ENCODE assay signal across 8 cellular contexts in genomic region chr6:15247214-15247749, GRCh38. TPM values are rescaled to one million over a fixed set of nuclear protein-coding genes. Genes with fewer than 3 reads are reported as not detected.
DNase-seq lines count a peak whose midpoint lies in the region; ATAC-seq and TF ChIP-seq lines count a peak whose summit lies in the region.

No MANE protein-coding gene starts in this region.

- TF ChIP-seq CTCF in GM12864 (IDR thresholded peaks at IDR 0.05; ENCODE audit: low read depth, low read length, missing control alignments) = no peak
- TF ChIP-seq CTCF in fibroblast of lung (conservative IDR thresholded peaks at IDR 0.05 in 1 of 2, IDR thresholded peaks at IDR 0.05 in 1 of 2; ENCODE audit: low read depth in 1 of 2, low read length in 2 of 2) = no peak
- TF ChIP-seq CTCF in retinal pigment epithelial cell (conservative IDR thresholded peaks at IDR 0.05; ENCODE audit: low read depth, low read length) = no peak
- TF ChIP-seq CTCF in GM20000 (IDR thresholded peaks at IDR 0.05; ENCODE audit: extremely low read depth, missing control alignments) = no peak

- peaks cover 28% of the 10 kb centered on the region for H3K79me2 ChIP-seq in fibroblast of lung (ENCODE audit: control insufficient read depth, insufficient read depth, low read length)

- no peak for ATAC-seq in GM21737 (IDR thresholded peaks at IDR 0.05; ENCODE audit: unreplicated experiment)
- no peak for ATAC-seq in GM19455 (IDR thresholded peaks at IDR 0.05; ENCODE audit: unreplicated experiment)

- H3K4me3 ChIP-seq in GM12864 (ENCODE audit: low read depth, low read length) (peak overlapping the region; percentile 78), SJCRH30 (peak overlapping the region; percentile 77), fibroblast of lung (replicated peaks in 1 of 4; ENCODE audit: control extremely low read depth in 1 of 4, insufficient read depth in 1 of 4, low read depth in 3 of 4, low read length in 4 of 4) (peak overlapping the region; percentile 61 to 99 (median 84)), retinal pigment epithelial cell (ENCODE audit: low read length) (peak overlapping the region; percentile 74)

- H3K36me3 ChIP-seq in SJCRH30 (0 out of 2 replicates have a peak, but pooled peaks cover 3% of the 10 kb centered on the region), fibroblast of lung (ENCODE audit: control insufficient read depth, insufficient read depth, low read length) (no peaks in the 10 kb centered on the region)

- H3K4me2 ChIP-seq in fibroblast of lung (ENCODE audit: extremely low read depth, insufficient read depth, low read length) = peak overlapping the region; percentile 64

- H3K27ac ChIP-seq in SJCRH30 = peak overlapping the region; percentile 84
- peak overlapping the region; percentile 84 for H3K27ac ChIP-seq in fibroblast of lung (ENCODE audit: insufficient read depth, low read length)

- H3K9me3 ChIP-seq in SJCRH30 (replicated peaks) (no peaks in the 10 kb centered on the region), fibroblast of lung (ENCODE audit: control insufficient read depth, insufficient read depth, low read depth, low read length) (no peaks in the 10 kb centered on the region)

- no peaks in the 10 kb centered on the region for H4K20me1 ChIP-seq in fibroblast of lung (ENCODE audit: control insufficient read depth, extremely low read depth, insufficient read depth, low read length)

- DNase-seq in GM12864 (ENCODE audit: low read depth) (no peak), SJCRH30 (no peak), fibroblast of lung (ENCODE audit: low read depth in 2 of 2) (peak in 1 of 2 donors; percentile 22), retinal pigment epithelial cell (ENCODE audit: low read depth) (no peak), activated gamma-delta T cell (lab: John Stamatoyannopoulos, UW) (no peak), GM20000 (ENCODE audit: low spot score) (no peak)

- H2AFZ ChIP-seq in fibroblast of lung (ENCODE audit: low read length) = no peak overlapping the region

- peak overlapping the region; percentile 80 for H3K9ac ChIP-seq in fibroblast of lung (ENCODE audit: insufficient read depth, low read length)

- no peaks in the 10 kb centered on the region for H3K27me3 ChIP-seq in SJCRH30
- H3K27me3 ChIP-seq in fibroblast of lung (ENCODE audit: control insufficient read depth, insufficient read depth, low read length) = no peaks in the 10 kb centered on the region

- H3K4me1 ChIP-seq in SJCRH30 (peaks cover 5% of the 10 kb centered on the region), fibroblast of lung (ENCODE audit: control insufficient read depth, extremely low read depth, insufficient read depth, low read length) (no peaks in the 10 kb centered on the region)

RNA-seq across cellular contexts. Expression of gene JARID2, which starts 1.4 kb away (rescaled TPM):
- total RNA-seq in SJCRH30 (2014; rRNA removed; shearing (Covaris generic)) = 17.2 and 18.5 TPM in 2 replicates
- total RNA-seq in fibroblast of lung = 3.9 and 5.0 TPM in 2 replicates
- polyA plus RNA-seq in fibroblast of lung = 5.6 and 8.2 TPM in 2 replicates
- 4.5 and 7.0 TPM in 2 replicates for polyA plus RNA-seq in fibroblast of lung (2012)
- polyA minus RNA-seq in fibroblast of lung (ENCODE audit: low replicate concordance) = 5.5 and 5.6 TPM in 2 replicates
